In genomic region chr1:30742300-30742962, GRCh38 we compare ENCODE assay signal across 1 cellular context.
TF ChIP-seq lines count a peak whose summit lies in the region.

No MANE protein-coding gene starts in this region.

TF ChIP-seq in K562, 482 proteins besides CTCF, POLR2A, EP300 and RAD21:
- TF ChIP-seq YY1 (IDR thresholded peaks at IDR 0.05; ENCODE audit: borderline replicate concordance in 1 of 3, control insufficient read depth in 1 of 3, extremely low read depth in 1 of 3, insufficient read depth in 3 of 3, insufficient read length in 1 of 3, insufficient replicate concordance in 2 of 3, low read depth in 1 of 3, low read length in 2 of 3) = no peak
- TF ChIP-seq RBM25 (IDR thresholded peaks at IDR 0.05; ENCODE audit: low read depth, low read length, severe bottlenecking) = peak; percentile 83
- TF ChIP-seq BCOR (IDR thresholded peaks at IDR 0.05) = peak; percentile 94
- peak; percentile 30; the same call in 1 of the 2 replicates for TF ChIP-seq ZNF24 (IDR thresholded peaks at IDR 0.05)
- TF ChIP-seq USF1 (CRISPR knock-in tag; IDR thresholded peaks at IDR 0.05) = peak; percentile 28; the same call in 1 of the 2 replicates
- no peak for TF ChIP-seq ZNF77 (CRISPR knock-in tag; IDR thresholded peaks at IDR 0.05)
- peak; percentile 19; the same call in 1 of the 2 replicates for TF ChIP-seq ESRRA (IDR thresholded peaks at IDR 0.05; ENCODE audit: borderline replicate concordance, low read depth)
- TF ChIP-seq ZBTB12 (CRISPR knock-in tag; IDR thresholded peaks at IDR 0.05) = no peak
- no peak for TF ChIP-seq FOXK1 (CRISPR knock-in tag; IDR thresholded peaks at IDR 0.05; ENCODE audit: borderline replicate concordance)
- peak; percentile 55 to 71 for TF ChIP-seq KDM1A (IDR thresholded peaks at IDR 0.05)
- TF ChIP-seq HDAC2 (IDR thresholded peaks at IDR 0.05) = peak; percentile 54; the same call in 1 of the 2 replicates
- peak in 1 of 2 experiments; percentile 44; a peak in 1 of 4 replicates for TF ChIP-seq RCOR1 (IDR thresholded peaks at IDR 0.05; ENCODE audit: borderline replicate concordance in 1 of 2, low read depth in 2 of 2, low read length in 2 of 2)
